In genomic region chr14:85233756-85234545, GRCh38 we compare ENCODE assay signal across 1 cellular context.
TF ChIP-seq lines count a peak whose summit lies in the region.

No MANE protein-coding gene starts in this region.

TF ChIP-seq in WTC11, 78 proteins besides CTCF, POLR2A, EP300 and RAD21 (continued from another document):
- no peak for TF ChIP-seq ATF2 (CRISPR knock-in tag; IDR thresholded peaks at IDR 0.05; ENCODE audit: borderline replicate concordance, low read depth)
- TF ChIP-seq CREB1 (CRISPR knock-in tag; IDR thresholded peaks at IDR 0.05) = no peak
- no peak for TF ChIP-seq JAZF1 (CRISPR knock-in tag; IDR thresholded peaks at IDR 0.05)
- TF ChIP-seq SOX15 (CRISPR knock-in tag; IDR thresholded peaks at IDR 0.05) = no peak
- no peak for TF ChIP-seq ZNF396 (CRISPR knock-in tag; IDR thresholded peaks at IDR 0.05; ENCODE audit: borderline replicate concordance)
- TF ChIP-seq ARID4B (CRISPR knock-in tag; IDR thresholded peaks at IDR 0.05; ENCODE audit: borderline replicate concordance) = no peak
- no peak for TF ChIP-seq FOXK1 (CRISPR knock-in tag; IDR thresholded peaks at IDR 0.05)
- TF ChIP-seq EMX1 (CRISPR knock-in tag; IDR thresholded peaks at IDR 0.05) = no peak
- no peak for TF ChIP-seq SP1 (CRISPR knock-in tag; conservative IDR thresholded peaks at IDR 0.05)
- TF ChIP-seq NR2C2 (CRISPR knock-in tag; IDR thresholded peaks at IDR 0.05) = no peak
- TF ChIP-seq USF2 (CRISPR knock-in tag; IDR thresholded peaks at IDR 0.05) = no peak
- no peak for TF ChIP-seq ATF1 (CRISPR knock-in tag; IDR thresholded peaks at IDR 0.05)
- no peak for TF ChIP-seq TEAD1 (CRISPR knock-in tag; IDR thresholded peaks at IDR 0.05)
- no peak for TF ChIP-seq ZNF281 (CRISPR knock-in tag; IDR thresholded peaks at IDR 0.05)
- no peak for TF ChIP-seq MYBL2 (CRISPR knock-in tag; IDR thresholded peaks at IDR 0.05)
- TF ChIP-seq FOXP4 (CRISPR knock-in tag; IDR thresholded peaks at IDR 0.05) = no peak
TF ChIP-seq in WTC11: peak in this region for 0.
